1 cellular context compared by ENCODE assay signal in genomic region chr14:68951051-68951797, GRCh38.
TF ChIP-seq lines count a peak whose summit lies in the region.

No MANE protein-coding gene starts in this region.

TF ChIP-seq in SK-N-SH, 30 proteins besides CTCF, POLR2A, EP300 and RAD21 (continued from another document):
- TF ChIP-seq PBX3 (IDR thresholded peaks at IDR 0.05): peak; percentile 75
- TF ChIP-seq POLR2AphosphoS5 (IDR thresholded peaks at IDR 0.05; ENCODE audit: low read depth, low read length): peak; percentile 54; the same call in 1 of the 2 replicates
- TF ChIP-seq SIN3A (IDR thresholded peaks at IDR 0.05; ENCODE audit: borderline replicate concordance, low read depth, low read length): peak; percentile 80; the same call in 1 of the 2 replicates
- TF ChIP-seq ELF1 (IDR thresholded peaks at IDR 0.05): peak; percentile 75; the same call in 1 of the 2 replicates
- TF ChIP-seq FOSL2 (IDR thresholded peaks at IDR 0.05; ENCODE audit: borderline replicate concordance, low read depth): peak; percentile 90
